Comparison of ENCODE assay signal across 11 cellular contexts in the genomic region with DNA sequence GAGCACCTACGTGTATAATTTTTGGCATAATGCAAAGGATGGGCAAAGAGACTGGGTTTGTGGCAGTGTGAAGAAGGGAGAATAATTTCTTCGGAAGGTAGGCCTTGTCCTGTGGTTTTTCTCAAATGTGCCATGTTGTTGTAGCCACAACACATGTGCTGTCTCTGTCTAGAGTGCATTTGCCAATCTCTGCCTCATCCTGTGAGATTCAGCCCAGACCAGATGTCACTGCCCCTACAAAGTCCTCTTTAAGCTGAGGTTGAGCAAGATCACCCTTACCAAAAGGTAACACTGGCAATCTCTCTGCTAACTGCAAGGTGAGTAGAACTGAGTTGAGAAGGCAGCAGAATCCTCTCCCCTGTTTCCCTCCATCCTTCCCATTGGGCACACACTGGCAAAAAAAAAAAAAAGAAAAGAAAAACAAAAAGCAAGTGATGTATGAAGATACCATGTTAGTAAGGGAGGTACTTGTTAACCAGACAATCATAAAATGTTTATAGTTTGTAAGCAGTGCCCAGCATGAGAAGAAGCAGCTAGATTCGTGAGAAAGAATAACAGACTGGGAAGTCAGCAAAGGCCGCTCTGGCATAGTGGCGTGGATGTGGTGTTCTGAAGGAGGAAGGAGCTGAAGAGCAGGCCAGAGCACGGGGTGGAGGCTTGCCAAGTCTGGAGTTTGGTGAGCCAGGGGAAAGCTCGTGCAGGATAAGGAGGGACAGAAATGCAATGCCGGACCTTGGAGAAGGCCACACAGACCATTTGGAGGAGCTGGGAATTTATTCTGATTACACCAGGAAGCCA. TPM values are rescaled to one million over a fixed set of nuclear protein-coding genes. Genes with fewer than 3 reads are reported as not detected.
DNase-seq lines count a peak whose midpoint lies in the region; ATAC-seq and TF ChIP-seq lines count a peak whose summit lies in the region.
"Had no signal": no experiment of that assay in that cellular context is flagged by ENCODE, and none has a peak within 500 bp of the region (broad histone marks: within the 10 kb centered on the region; RNA-seq: fewer than 3 reads in every experiment).

No MANE protein-coding gene starts in this region.

- H3K4me3 ChIP-seq in right cardiac atrium (ENCODE audit: low read length) = no peak overlapping the region
- H3K4me3 ChIP-seq in psoas muscle = no peak overlapping the region
- no peak overlapping the region for H3K4me3 ChIP-seq in hepatocyte
- H3K4me3 ChIP-seq: BLaER1 treated with 17β-estradiol and CSF1 and Interleukin-3, amounts not matched to agents 10 nM and 100 nM; upper lobe of left lung had no signal

- H3K36me3 Mint-ChIP-seq in activated T-helper 17 cell treated with anti-CD3 and anti-CD28 coated beads, Interleukin-2, amount 50 U/mL, for 72 hours (ENCODE audit: low read depth) = peaks cover 34% of the 10 kb centered on the region

- no peaks in the 10 kb centered on the region for H4K20me1 ChIP-seq in hepatocyte (ENCODE audit: insufficient read depth, poor library complexity, severe bottlenecking)

- H3K36me3 ChIP-seq in psoas muscle (ENCODE audit: insufficient read depth in 1 of 2, low read depth in 1 of 2) (no peaks in the 10 kb centered on the region), hepatocyte (replicated peaks; ENCODE audit: insufficient read depth, low read depth) (no peaks in the 10 kb centered on the region)
- H3K36me3 ChIP-seq: upper lobe of left lung had no signal

- H3K9me2 ChIP-seq in hepatocyte (replicated peaks; ENCODE audit: insufficient read depth) = no peaks in the 10 kb centered on the region

- no peak overlapping the region for H3K4me2 ChIP-seq in hepatocyte
- H3K4me2 ChIP-seq: BLaER1 treated with 17β-estradiol and CSF1 and Interleukin-3, amounts not matched to agents 10 nM and 100 nM had no signal

- peaks cover 24% of the 10 kb centered on the region for H3K79me2 ChIP-seq in hepatocyte

- H3K27me3 Mint-ChIP-seq in activated T-helper 17 cell treated with anti-CD3 and anti-CD28 coated beads, Interleukin-2, amount 50 U/mL, for 72 hours = no peaks in the 10 kb centered on the region

- intact Hi-C loops in right cardiac atrium (cut with DNase I) (no loop called here), psoas muscle (cut with DNase I) (loop anchor here in 1 of 2 donors (5.0 kb wide), 1 partner anchor 305 kb away; no protein-coding TSS in a partner anchor)

- peaks cover 5% of the 10 kb centered on the region for H3K9me3 Mint-ChIP-seq in activated T-helper 17 cell treated with anti-CD3 and anti-CD28 coated beads, Interleukin-2, amount 50 U/mL, for 72 hours

- ATAC-seq in activated T-helper 17 cell treated with anti-CD3 and anti-CD28 coated beads, Interleukin-2, amount 50 U/mL, for 72 hours (replicated peaks) = no peak
- ATAC-seq in right cardiac atrium = peak; percentile 87 to 90
- ATAC-seq in psoas muscle = peak in 3 of 4 donors; percentile 51 to 65 (median 60)
- ATAC-seq: PC-3 had no signal

- DNase-seq in G401 (ENCODE audit: low spot score) = peak; percentile 16
- DNase-seq in right cardiac atrium = peak; percentile 84 to 94 (median 93)
- peak; percentile 57 to 67 for DNase-seq in psoas muscle
- no peak for DNase-seq in hepatocyte (ENCODE audit: low spot score)
- DNase-seq in NCI-H146 treated with DMSO at 0.1 percent for 48 hours (lab: John Stamatoyannopoulos, UW; ENCODE audit: unreplicated experiment) = no peak
- no peak for DNase-seq in T-helper 2 cell
- no peak for DNase-seq in AG08395 (ENCODE audit: low spot score)
- DNase-seq: PC-3 had no signal

- H3K27me3 ChIP-seq in right cardiac atrium (ENCODE audit: control insufficient read depth, insufficient read depth) (no peaks in the 10 kb centered on the region), psoas muscle (ENCODE audit: insufficient read depth in 3 of 3, low read length in 2 of 3) (no peaks in the 10 kb centered on the region), hepatocyte (no peaks in the 10 kb centered on the region)
- H3K27me3 ChIP-seq: BLaER1 treated with 17β-estradiol and CSF1 and Interleukin-3, amounts not matched to agents 10 nM and 100 nM; upper lobe of left lung had no signal

- H3K4me3 Mint-ChIP-seq in activated T-helper 17 cell treated with anti-CD3 and anti-CD28 coated beads, Interleukin-2, amount 50 U/mL, for 72 hours = no peak overlapping the region

- H2AFZ ChIP-seq in hepatocyte = no peak overlapping the region

- no peak for TF ChIP-seq CTCF in psoas muscle (IDR thresholded peaks at IDR 0.05)
- no peak for TF ChIP-seq CTCF in hepatocyte (IDR thresholded peaks at IDR 0.05; ENCODE audit: poor library complexity)

- peaks cover 28% of the 10 kb centered on the region for H3K4me1 Mint-ChIP-seq in activated T-helper 17 cell treated with anti-CD3 and anti-CD28 coated beads, Interleukin-2, amount 50 U/mL, for 72 hours

- peak overlapping the region; percentile 51 for H3K27ac ChIP-seq in right cardiac atrium (ENCODE audit: low read length)
- peak overlapping the region; percentile 67 for H3K27ac ChIP-seq in psoas muscle
- H3K27ac ChIP-seq in hepatocyte = no peak overlapping the region
- H3K27ac ChIP-seq: BLaER1 treated with 17β-estradiol and CSF1 and Interleukin-3, amounts not matched to agents 10 nM and 100 nM; upper lobe of left lung had no signal

- H3K9me3 ChIP-seq in right cardiac atrium (ENCODE audit: control insufficient read depth, low read length) (no peaks in the 10 kb centered on the region), psoas muscle (no peaks in the 10 kb centered on the region), hepatocyte (ENCODE audit: low read depth) (no peaks in the 10 kb centered on the region)
- H3K9me3 ChIP-seq: upper lobe of left lung had no signal

- peak overlapping the region; percentile 25 for H3K27ac Mint-ChIP-seq in activated T-helper 17 cell treated with anti-CD3 and anti-CD28 coated beads, Interleukin-2, amount 50 U/mL, for 72 hours

- peaks cover 18% of the 10 kb centered on the region for H3K4me1 ChIP-seq in right cardiac atrium (ENCODE audit: control insufficient read depth, insufficient read depth, low read length)
- H3K4me1 ChIP-seq in psoas muscle = peaks cover 56% of the 10 kb centered on the region
- H3K4me1 ChIP-seq in hepatocyte (ENCODE audit: insufficient read depth) = peaks cover 12% of the 10 kb centered on the region

- in situ Hi-C loops in G401 (cut with HindIII; ENCODE audit: low sequenced_read_pairs) = no loop called here

- 29% methylated on average over 8 of the region's 8 CpGs for WGBS in right cardiac atrium
- WGBS in psoas muscle, 3 donors = 22 to 41% (median 23%) methylated on average over 8 of the region's 8 CpGs
- WGBS in hepatocyte (ENCODE audit: low lambda C conversion rate, missing lambda C conversion rate) = 91% methylated on average over 8 of the region's 8 CpGs

RNA-seq across cellular contexts. Expression of a gene that starts 18.9 kb away (rescaled TPM):
- 8.9 and 14.8 TPM in 2 replicates for total RNA-seq in G401 (2014; rRNA removed; shearing (Covaris generic))
- total RNA-seq in activated T-helper 17 cell treated with anti-CD3 and anti-CD28 coated beads, Interleukin-2, amount 50 U/mL, for 72 hours = 10 to 100 TPM; 16.6 to 17.6 TPM
- 10 to 100 TPM; 57.1 to 93.7 (median 75.7) TPM for total RNA-seq in right cardiac atrium
- polyA plus RNA-seq in right cardiac atrium = 15.1 TPM
- total RNA-seq in psoas muscle = 10 to 100 TPM; 11.0 to 46.4 (median 21.5) TPM
- polyA plus RNA-seq in psoas muscle = 10 to 100 TPM in 1 of 3 donors, 1 to 10 TPM in 2; 2.8 to 10.2 (median 4.6) TPM
- total RNA-seq in hepatocyte = 39.2 and 39.9 TPM in 2 replicates
- 18.4 and 20.1 TPM in 2 replicates for polyA plus RNA-seq in hepatocyte

Comparison
In these comparisons a context has a peak if more than half of its experiments do, and no peak if none do; other contexts are left out.
1. DNase-seq: peak in G401 (single experiment), right cardiac atrium (3 of 3) and psoas muscle (2 of 2); none in hepatocyte (single experiment), NCI-H146 treated with DMSO at 0.1 percent for 48 hours (single experiment), T-helper 2 cell (0 of 5) and AG08395 (single experiment).